8 cellular contexts compared by ENCODE assay signal in genomic region chr12:60494249-60494648, GRCh38.
A peak's percentile ranks its signal among the peaks of the same experiment; 100 is the strongest.
DNase-seq lines count a peak whose midpoint lies in the region; ATAC-seq and TF ChIP-seq lines count a peak whose summit lies in the region.

No MANE protein-coding gene starts in this region.

- TF ChIP-seq CTCF in cardiac fibroblast (IDR thresholded peaks at IDR 0.05; ENCODE audit: low read depth, low read length) (peak; percentile 69), osteoblast (IDR thresholded peaks at IDR 0.05; ENCODE audit: extremely low read depth, low read depth, low read length) (peak; percentile 15)

- H2AFZ ChIP-seq in osteoblast (ENCODE audit: low read length) = no peak overlapping the region

- no peaks in the 10 kb centered on the region for H3K36me3 ChIP-seq in osteoblast (ENCODE audit: insufficient read depth, low read length)

- no peaks in the 10 kb centered on the region for H3K27me3 ChIP-seq in osteoblast (ENCODE audit: insufficient read depth, low read length)

- intact Hi-C loops in left colon (cut with DNase I, micrococcal nuclease) = no loop called here

- no peaks in the 10 kb centered on the region for H3K4me1 ChIP-seq in osteoblast (ENCODE audit: insufficient read depth, low read length)

- peak; percentile 12 to 55 for DNase-seq in NCI-H524 (lab: John Stamatoyannopoulos, UW)
- DNase-seq in NCI-H524 treated with DMSO at 0.1 percent for 48 hours (lab: John Stamatoyannopoulos, UW) = no peak
- DNase-seq in NCI-H146 (lab: John Stamatoyannopoulos, UW) = peak; percentile 30
- peak; percentile 64 to 72 for DNase-seq in cardiac fibroblast (ENCODE audit: low read depth in 2 of 2)
- no peak for DNase-seq in osteoblast (ENCODE audit: insufficient read length, low spot score, missing footprints)
- no peak for DNase-seq in stimulated activated CD8-positive, alpha-beta memory T cell treated with anti-CD3 and anti-CD28 coated beads, Interleukin-4, amount 100 ng/mL, for 48 hours
- DNase-seq in left colon = no peak
- DNase-seq in GOT3 (lab: John Stamatoyannopoulos, UW) = no peak

- peaks cover 3% of the 10 kb centered on the region for H3K9me3 ChIP-seq in osteoblast (ENCODE audit: low read depth, low read length)

- no peaks in the 10 kb centered on the region for H3K79me2 ChIP-seq in osteoblast (ENCODE audit: insufficient read depth, low read length)

- no peak overlapping the region for H3K27ac ChIP-seq in osteoblast (ENCODE audit: low read depth, low read length)

- no peaks in the 10 kb centered on the region for H4K20me1 ChIP-seq in osteoblast (ENCODE audit: insufficient read depth, low read length)

- ATAC-seq in left colon = no peak

- H3K4me2 ChIP-seq in osteoblast (ENCODE audit: insufficient read depth, low read length) = no peak overlapping the region

- H3K4me3 ChIP-seq in cardiac fibroblast (replicated peaks in 1 of 2; ENCODE audit: low read depth in 2 of 2, low read length in 2 of 2) (no peak overlapping the region), osteoblast (ENCODE audit: insufficient read depth, low read length) (no peak overlapping the region)

Comparison
In these comparisons a context has a peak if more than half of its experiments do, and no peak if none do; other contexts are left out.
1. DNase-seq: peak in NCI-H524 (2 of 2), NCI-H146 (single experiment) and cardiac fibroblast (2 of 2); none in NCI-H524 treated with DMSO at 0.1 percent for 48 hours (single experiment), osteoblast (single experiment), stimulated activated CD8-positive, alpha-beta memory T cell treated with anti-CD3 and anti-CD28 coated beads, Interleukin-4, amount 100 ng/mL, for 48 hours (single experiment), left colon (0 of 2) and GOT3 (single experiment).